ENCODE assay signal across 8 cellular contexts in the genomic region with DNA sequence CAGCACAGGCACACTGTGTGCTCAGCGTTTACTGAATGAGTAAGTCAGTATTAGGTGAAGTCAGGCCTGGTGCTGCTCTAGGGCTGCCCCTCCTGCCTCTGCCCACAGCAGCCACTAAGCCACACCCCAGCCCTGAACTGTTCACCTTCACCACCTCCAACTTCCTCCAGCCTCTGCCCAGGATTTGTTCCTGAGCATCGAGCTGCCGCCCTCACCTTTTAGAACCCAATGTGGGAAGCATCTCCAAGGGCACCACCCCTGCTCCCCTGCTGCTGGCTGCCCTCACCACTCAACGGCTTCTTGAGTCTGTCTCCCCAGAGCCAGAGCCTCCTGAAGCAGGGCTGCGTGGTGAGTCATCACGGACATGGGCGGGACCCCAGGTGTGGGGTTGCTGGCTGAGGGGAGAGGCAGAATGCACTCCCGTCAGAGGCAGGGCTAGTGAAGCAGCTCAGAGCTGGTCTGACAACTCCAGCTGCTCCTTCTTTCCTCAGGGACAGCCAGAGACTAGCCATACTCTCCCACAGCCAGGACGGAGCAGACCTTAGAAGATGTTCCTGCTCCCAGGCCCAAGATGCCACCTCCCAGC. TPM values are rescaled to one million over a fixed set of nuclear protein-coding genes. Genes with fewer than 3 reads are reported as not detected.
DNase-seq lines count a peak whose midpoint lies in the region; ATAC-seq lines count a peak whose summit lies in the region.

No MANE protein-coding gene starts in this region.

- H3K4me3 Mint-ChIP-seq in activated CD4-positive, alpha-beta memory T cell treated with anti-CD3 and anti-CD28 coated beads for 36 hours, result peak overlapping the region; percentile 20

- no peaks in the 10 kb centered on the region for H3K36me3 Mint-ChIP-seq in activated CD4-positive, alpha-beta memory T cell treated with anti-CD3 and anti-CD28 coated beads for 36 hours

- H3K4me1 Mint-ChIP-seq in activated CD4-positive, alpha-beta memory T cell treated with anti-CD3 and anti-CD28 coated beads for 36 hours (ENCODE audit: low read depth), result peaks cover 29% of the 10 kb centered on the region

- peak overlapping the region; percentile 81 for H3K27ac Mint-ChIP-seq in activated CD4-positive, alpha-beta memory T cell treated with anti-CD3 and anti-CD28 coated beads for 36 hours

- POLR2A ChIA-PET in activated CD4-positive, alpha-beta memory T cell treated with anti-CD3 and anti-CD28 coated beads for 36 hours (lab: Charles Lee), result no interaction called here

- H3K27me3 Mint-ChIP-seq in activated CD4-positive, alpha-beta memory T cell treated with anti-CD3 and anti-CD28 coated beads for 36 hours, result no peaks in the 10 kb centered on the region

- DNase-seq in M059J (ENCODE audit: low read depth), result peak; percentile 67
- peak; percentile 82 for DNase-seq in activated CD4-positive, alpha-beta memory T cell treated with anti-CD3 and anti-CD28 coated beads for 36 hours
- peak; percentile 65 for DNase-seq in stimulated activated CD4-positive, alpha-beta T cell treated with anti-CD3 and anti-CD28 coated beads, Interleukin-4, amount 100 ng/mL, for 24 hours
- DNase-seq in CD1c-positive myeloid dendritic cell (ENCODE audit: extremely low spot score), result no peak

- no peaks in the 10 kb centered on the region for H3K9me3 Mint-ChIP-seq in activated CD4-positive, alpha-beta memory T cell treated with anti-CD3 and anti-CD28 coated beads for 36 hours

- peak; percentile 87 for ATAC-seq in esophagus mucosa
- ATAC-seq in GM18520 (IDR thresholded peaks at IDR 0.05; ENCODE audit: unreplicated experiment), result no peak
- ATAC-seq in GM19452 (IDR thresholded peaks at IDR 0.05; ENCODE audit: unreplicated experiment), result no peak
- no peak for ATAC-seq in GM18519 (IDR thresholded peaks at IDR 0.05; ENCODE audit: low FRiP score, unreplicated experiment)

- CTCF ChIA-PET in activated CD4-positive, alpha-beta memory T cell treated with anti-CD3 and anti-CD28 coated beads for 36 hours (lab: Charles Lee), result interaction anchor here (2.4 kb wide), 1 partner anchor 9 kb away, joined by 8 read pairs; no protein-coding TSS in a partner anchor

- intact Hi-C loops in activated CD4-positive, alpha-beta memory T cell treated with anti-CD3 and anti-CD28 coated beads for 36 hours (cut with micrococcal nuclease), result loop anchor here (1.0 kb wide), 1 partner anchor 12 kb away; no protein-coding TSS in a partner anchor

RNA-seq across cellular contexts. Expression of a gene that starts 5.8 kb away (rescaled TPM):
- total RNA-seq in M059J (2014; rRNA removed; shearing (Covaris generic)), result 48.2 and 59.5 TPM in 2 replicates
- 1 to 10 TPM; 4.8 to 5.7 TPM for total RNA-seq in activated CD4-positive, alpha-beta memory T cell treated with anti-CD3 and anti-CD28 coated beads for 36 hours
- 30.7 TPM for total RNA-seq in esophagus mucosa

RNA-seq across cellular contexts. Expression of a gene that starts 11.3 kb away (rescaled TPM):
- total RNA-seq in M059J (2014; rRNA removed; shearing (Covaris generic)), result 23.7 and 25.4 TPM in 2 replicates
- total RNA-seq in activated CD4-positive, alpha-beta memory T cell treated with anti-CD3 and anti-CD28 coated beads for 36 hours, result 10 to 100 TPM; 18.7 to 19.7 TPM
- total RNA-seq in esophagus mucosa, result 12.2 TPM

RNA-seq across cellular contexts. Expression of a gene that starts 13.4 kb away (rescaled TPM):
- not detected in 2 replicates for total RNA-seq in M059J (2014; rRNA removed; shearing (Covaris generic))
- total RNA-seq in activated CD4-positive, alpha-beta memory T cell treated with anti-CD3 and anti-CD28 coated beads for 36 hours, result under 1 TPM in 1 of 2 experiments, not detected in 1; 0.14 TPM
- total RNA-seq in esophagus mucosa, result 4.1 TPM

RNA-seq across cellular contexts. Expression of a gene that starts 17.5 kb away (rescaled TPM):
- 1.6 and 3.0 TPM in 2 replicates for total RNA-seq in M059J (2014; rRNA removed; shearing (Covaris generic))
- total RNA-seq in activated CD4-positive, alpha-beta memory T cell treated with anti-CD3 and anti-CD28 coated beads for 36 hours, result 1 to 10 TPM; 2.5 to 4.0 TPM
- total RNA-seq in esophagus mucosa, result 4.8 TPM

RNA-seq across cellular contexts. Expression of a gene that starts 17.5 kb away (rescaled TPM):
- 6.9 and 8.9 TPM in 2 replicates for total RNA-seq in M059J (2014; rRNA removed; shearing (Covaris generic))
- total RNA-seq in activated CD4-positive, alpha-beta memory T cell treated with anti-CD3 and anti-CD28 coated beads for 36 hours, result 10 to 100 TPM; 18.8 to 19.6 TPM
- total RNA-seq in esophagus mucosa, result 7.6 TPM
